ENCODE assay signal across 1 cellular context in the genomic region with DNA sequence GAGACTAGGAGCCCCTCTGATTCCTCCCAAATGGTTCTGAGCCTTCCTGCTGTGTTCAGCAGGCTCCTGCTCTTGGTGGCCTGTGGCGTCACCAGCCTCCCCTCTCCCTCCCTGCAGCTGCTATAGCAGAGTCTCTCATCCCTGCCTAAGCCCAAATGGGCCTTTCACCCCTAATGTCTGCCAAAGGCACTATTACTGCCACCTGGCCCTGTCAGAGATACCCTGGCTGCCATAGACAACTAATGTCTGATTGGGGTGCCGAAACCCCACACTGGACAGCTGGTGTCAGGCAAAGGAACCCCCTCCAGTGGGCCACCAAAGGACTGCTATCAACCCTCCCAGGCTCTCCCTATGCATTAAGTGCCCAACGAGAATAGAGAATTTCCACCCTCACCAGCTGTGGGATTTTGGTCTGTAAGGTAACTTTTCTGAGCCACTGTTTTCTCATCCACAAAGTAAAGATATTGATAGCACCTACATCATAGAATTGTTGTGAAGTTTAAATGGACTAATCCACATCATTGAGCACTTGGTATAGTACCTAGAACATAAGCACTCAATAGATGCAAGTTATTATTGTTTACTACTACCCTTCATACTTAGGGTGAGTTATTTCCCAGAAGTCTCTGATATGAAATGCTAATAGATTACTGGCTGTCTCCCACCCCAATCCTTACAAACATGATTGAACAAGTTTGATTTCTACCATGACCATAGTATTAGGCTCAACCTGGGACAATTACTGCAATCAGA.
TF ChIP-seq lines count a peak whose summit lies in the region.

No MANE protein-coding gene starts in this region.

TF ChIP-seq in K562, 482 proteins besides CTCF, POLR2A, EP300 and RAD21 (continued from another document):
- TF ChIP-seq SMC3 (conservative IDR thresholded peaks at IDR 0.05; ENCODE audit: insufficient read depth, low read depth, low read length) = no peak
